8 cellular contexts compared by ENCODE assay signal in genomic region chr17:36936455-36936934, GRCh38. TPM values are rescaled to one million over a fixed set of nuclear protein-coding genes. Genes with fewer than 3 reads are reported as not detected.
A peak's percentile ranks its signal among the peaks of the same experiment; 100 is the strongest.
DNase-seq lines count a peak whose midpoint lies in the region; ATAC-seq lines count a peak whose summit lies in the region.

No MANE protein-coding gene starts in this region.

- no peak overlapping the region for H3K27ac ChIP-seq in mesodermal cell (ENCODE audit: low read depth, low read length, severe bottlenecking)

- no peaks in the 10 kb centered on the region for H3K9me3 ChIP-seq in mesodermal cell (ENCODE audit: control insufficient read depth, low read length)

- WGBS in mesodermal cell (ENCODE audit: insufficient coverage in 2 of 2), 2 experiments = 0% methylated on average over 41 to 46 of the region's 53 CpGs

- H3K27me3 Mint-ChIP-seq in activated naive CD8-positive, alpha-beta T cell = peaks cover 52% of the 10 kb centered on the region

- peaks cover 69% of the 10 kb centered on the region for H3K4me1 Mint-ChIP-seq in activated naive CD8-positive, alpha-beta T cell (ENCODE audit: low read depth)

- intact Hi-C loops in posterior vena cava (cut with DNase I) = no loop called here

- no peaks in the 10 kb centered on the region for H3K9me3 Mint-ChIP-seq in activated naive CD8-positive, alpha-beta T cell (ENCODE audit: low read depth)

- peak overlapping the region; percentile 73 for H3K4me3 Mint-ChIP-seq in activated naive CD8-positive, alpha-beta T cell

- H3K36me3 Mint-ChIP-seq in activated naive CD8-positive, alpha-beta T cell = no peaks in the 10 kb centered on the region

- no peaks in the 10 kb centered on the region for H3K36me3 ChIP-seq in mesodermal cell (ENCODE audit: control insufficient read depth, insufficient read depth, low read length)

- no peak overlapping the region for H3K27ac Mint-ChIP-seq in activated naive CD8-positive, alpha-beta T cell

- H3K4me1 ChIP-seq in mesodermal cell (ENCODE audit: control insufficient read depth, insufficient read depth, low read length, poor library complexity, severe bottlenecking) = peaks cover 48% of the 10 kb centered on the region

- DNase-seq in COR-L47 (lab: John Stamatoyannopoulos, UW) (peak; percentile 26), HuH-7 (ENCODE audit: low spot score) (peak; percentile 84), hepatic stellate cell (ENCODE audit: low spot score) (no peak), posterior vena cava (ENCODE audit: low spot score) (no peak), HUDEP-2 (lab: John Stamatoyannopoulos, UW; ENCODE audit: unreplicated experiment in 76 of 76) (no peak)

- ATAC-seq in HG03159 (IDR thresholded peaks at IDR 0.05; ENCODE audit: unreplicated experiment) = no peak

- H3K4me3 ChIP-seq in mesodermal cell (ENCODE audit: extremely low read depth, insufficient read depth, low read length, poor library complexity, severe bottlenecking) = peak overlapping the region; percentile 48

RNA-seq across cellular contexts. Expression of gene LHX1, which starts 0.8 kb away (rescaled TPM):
- polyA plus RNA-seq in mesodermal cell (2013, experiment 1 of 2) = 3.7 TPM
- 2.6 TPM for polyA plus RNA-seq in mesodermal cell (2013, experiment 2 of 2)
- total RNA-seq in posterior vena cava = not detected

RNA-seq across cellular contexts. Expression of gene AATF, which starts 12.3 kb away (rescaled TPM):
- 32.4 TPM for polyA plus RNA-seq in mesodermal cell (2013, experiment 1 of 2)
- 28.9 TPM for polyA plus RNA-seq in mesodermal cell (2013, experiment 2 of 2)
- 10 to 100 TPM; 29.8 to 46.2 TPM for total RNA-seq in posterior vena cava

Comparison
In these comparisons a context has a peak if more than half of its experiments do, and no peak if none do; other contexts are left out.
1. DNase-seq: peak in COR-L47 (single experiment) and HuH-7 (single experiment); none in hepatic stellate cell (single experiment), posterior vena cava (single experiment) and HUDEP-2 (0 of 76).